Comparison of ENCODE assay signal across 1 cellular context in the genomic region with DNA sequence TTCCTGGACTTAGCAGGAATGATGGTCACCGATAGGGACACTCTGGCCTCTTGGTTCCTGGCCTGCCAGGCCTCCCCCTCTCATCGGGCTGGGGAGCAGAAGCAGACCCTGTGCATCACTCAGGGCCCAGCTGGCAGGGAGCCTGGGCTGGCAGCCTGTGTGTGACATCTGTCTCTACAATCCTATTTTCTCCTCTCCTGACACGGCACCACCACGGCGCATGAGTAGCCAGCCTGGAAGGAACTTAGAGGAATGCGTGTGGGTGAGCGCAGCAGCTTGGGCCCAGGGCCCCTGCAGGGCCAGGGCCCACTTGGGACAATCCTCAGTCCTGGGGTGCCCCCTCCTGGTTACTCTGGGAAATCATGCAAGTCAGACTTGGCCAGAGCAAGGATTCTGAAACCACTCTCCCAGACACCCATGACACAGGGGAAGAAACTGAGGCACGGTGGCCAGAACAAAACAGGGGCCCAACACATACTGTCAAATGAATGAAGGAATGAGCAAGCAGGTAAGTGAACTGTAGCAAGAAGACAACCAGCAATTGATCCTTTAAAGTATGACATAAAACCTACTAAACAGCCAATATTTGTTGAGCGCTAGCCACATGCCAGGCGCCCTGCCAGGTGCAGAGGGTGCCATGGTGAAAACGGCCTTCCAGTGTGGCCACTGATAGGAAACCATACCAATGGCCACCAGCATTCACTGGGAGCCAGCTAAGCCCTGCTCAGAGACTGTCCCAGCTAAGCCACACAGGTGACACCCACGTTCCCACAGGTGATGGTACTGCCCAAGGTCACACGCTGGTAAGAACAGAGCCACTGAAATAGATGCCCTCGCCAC.
TF ChIP-seq lines count a peak whose summit lies in the region.

No MANE protein-coding gene starts in this region.

TF ChIP-seq in K562, 482 proteins besides CTCF, POLR2A, EP300 and RAD21 (continued from another document and continues in another):
- TF ChIP-seq, protein P1, sequence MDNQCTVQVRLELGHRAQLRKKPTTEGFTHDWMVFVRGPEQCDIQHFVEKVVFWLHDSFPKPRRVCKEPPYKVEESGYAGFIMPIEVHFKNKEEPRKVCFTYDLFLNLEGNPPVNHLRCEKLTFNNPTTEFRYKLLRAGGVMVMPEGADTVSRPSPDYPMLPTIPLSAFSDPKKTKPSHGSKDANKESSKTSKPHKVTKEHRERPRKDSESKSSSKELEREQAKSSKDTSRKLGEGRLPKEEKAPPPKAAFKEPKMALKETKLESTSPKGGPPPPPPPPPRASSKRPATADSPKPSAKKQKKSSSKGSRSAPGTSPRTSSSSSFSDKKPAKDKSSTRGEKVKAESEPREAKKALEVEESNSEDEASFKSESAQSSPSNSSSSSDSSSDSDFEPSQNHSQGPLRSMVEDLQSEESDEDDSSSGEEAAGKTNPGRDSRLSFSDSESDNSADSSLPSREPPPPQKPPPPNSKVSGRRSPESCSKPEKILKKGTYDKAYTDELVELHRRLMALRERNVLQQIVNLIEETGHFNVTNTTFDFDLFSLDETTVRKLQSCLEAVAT (IDR thresholded peaks at IDR 0.05): no peak
- TF ChIP-seq ZNF253 (CRISPR knock-in tag; conservative IDR thresholded peaks at IDR 0.05) (no peak), ZNF224 (CRISPR knock-in tag; IDR thresholded peaks at IDR 0.05) (no peak), TCFL5 (CRISPR knock-in tag; conservative IDR thresholded peaks at IDR 0.05) (no peak), LARP7 (IDR thresholded peaks at IDR 0.05) (no peak), HDAC2 (IDR thresholded peaks at IDR 0.05) (no peak), EZH2 (IDR thresholded peaks at IDR 0.05; ENCODE audit: borderline replicate concordance, low read depth, low read length) (no peak), NR3C1 (CRISPR knock-in tag; IDR thresholded peaks at IDR 0.05) (no peak), SP1 (CRISPR knock-in tag; IDR thresholded peaks at IDR 0.05) (no peak), ZNF592 (IDR thresholded peaks at IDR 0.05) (no peak), TCF7 (IDR thresholded peaks at IDR 0.05; ENCODE audit: borderline replicate concordance) (no peak), TAF7 (tag; IDR thresholded peaks at IDR 0.05) (no peak), PHB (CRISPR knock-in tag; IDR thresholded peaks at IDR 0.05) (no peak), KLF1 (tag; IDR thresholded peaks at IDR 0.05) (no peak), CEBPZ (IDR thresholded peaks at IDR 0.05; ENCODE audit: borderline replicate concordance, low read depth, low read length) (peak; percentile 11; the same call in 1 of the 2 replicates), ZNF740 (CRISPR knock-in tag; IDR thresholded peaks at IDR 0.05) (no peak), ZNF740 (tag; IDR thresholded peaks at IDR 0.05) (no peak), ZNF232 (CRISPR knock-in tag; IDR thresholded peaks at IDR 0.05) (no peak), ZNF449 (CRISPR knock-in tag; IDR thresholded peaks at IDR 0.05) (no peak), NEUROD1 (IDR thresholded peaks at IDR 0.05; ENCODE audit: borderline replicate concordance, low read depth, low read length, partially characterized antibody) (peak; percentile 26), GTF2F1 (IDR thresholded peaks at IDR 0.05; ENCODE audit: low read depth, low read length) (peak; percentile 94), DACH1 (IDR thresholded peaks at IDR 0.05; ENCODE audit: partially characterized antibody) (no peak), TAF1 (IDR thresholded peaks at IDR 0.05; ENCODE audit: control insufficient read depth, extremely low read depth, insufficient read depth, low read length, severe bottlenecking) (no peak), PURB (CRISPR knock-in tag; IDR thresholded peaks at IDR 0.05; ENCODE audit: low read depth) (no peak), RBM15 (IDR thresholded peaks at IDR 0.05; ENCODE audit: insufficient read depth, low read length) (no peak), KDM1A (IDR thresholded peaks at IDR 0.05) (no peak), PRPF4 (IDR thresholded peaks at IDR 0.05; ENCODE audit: insufficient read depth, low read depth, low read length, poor library complexity, severe bottlenecking) (no peak)
- TF ChIP-seq, protein P2, sequence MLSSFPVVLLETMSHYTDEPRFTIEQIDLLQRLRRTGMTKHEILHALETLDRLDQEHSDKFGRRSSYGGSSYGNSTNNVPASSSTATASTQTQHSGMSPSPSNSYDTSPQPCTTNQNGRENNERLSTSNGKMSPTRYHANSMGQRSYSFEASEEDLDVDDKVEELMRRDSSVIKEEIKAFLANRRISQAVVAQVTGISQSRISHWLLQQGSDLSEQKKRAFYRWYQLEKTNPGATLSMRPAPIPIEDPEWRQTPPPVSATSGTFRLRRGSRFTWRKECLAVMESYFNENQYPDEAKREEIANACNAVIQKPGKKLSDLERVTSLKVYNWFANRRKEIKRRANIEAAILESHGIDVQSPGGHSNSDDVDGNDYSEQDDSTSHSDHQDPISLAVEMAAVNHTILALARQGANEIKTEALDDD (IDR thresholded peaks at IDR 0.05): no peak
- TF ChIP-seq, protein P3, sequence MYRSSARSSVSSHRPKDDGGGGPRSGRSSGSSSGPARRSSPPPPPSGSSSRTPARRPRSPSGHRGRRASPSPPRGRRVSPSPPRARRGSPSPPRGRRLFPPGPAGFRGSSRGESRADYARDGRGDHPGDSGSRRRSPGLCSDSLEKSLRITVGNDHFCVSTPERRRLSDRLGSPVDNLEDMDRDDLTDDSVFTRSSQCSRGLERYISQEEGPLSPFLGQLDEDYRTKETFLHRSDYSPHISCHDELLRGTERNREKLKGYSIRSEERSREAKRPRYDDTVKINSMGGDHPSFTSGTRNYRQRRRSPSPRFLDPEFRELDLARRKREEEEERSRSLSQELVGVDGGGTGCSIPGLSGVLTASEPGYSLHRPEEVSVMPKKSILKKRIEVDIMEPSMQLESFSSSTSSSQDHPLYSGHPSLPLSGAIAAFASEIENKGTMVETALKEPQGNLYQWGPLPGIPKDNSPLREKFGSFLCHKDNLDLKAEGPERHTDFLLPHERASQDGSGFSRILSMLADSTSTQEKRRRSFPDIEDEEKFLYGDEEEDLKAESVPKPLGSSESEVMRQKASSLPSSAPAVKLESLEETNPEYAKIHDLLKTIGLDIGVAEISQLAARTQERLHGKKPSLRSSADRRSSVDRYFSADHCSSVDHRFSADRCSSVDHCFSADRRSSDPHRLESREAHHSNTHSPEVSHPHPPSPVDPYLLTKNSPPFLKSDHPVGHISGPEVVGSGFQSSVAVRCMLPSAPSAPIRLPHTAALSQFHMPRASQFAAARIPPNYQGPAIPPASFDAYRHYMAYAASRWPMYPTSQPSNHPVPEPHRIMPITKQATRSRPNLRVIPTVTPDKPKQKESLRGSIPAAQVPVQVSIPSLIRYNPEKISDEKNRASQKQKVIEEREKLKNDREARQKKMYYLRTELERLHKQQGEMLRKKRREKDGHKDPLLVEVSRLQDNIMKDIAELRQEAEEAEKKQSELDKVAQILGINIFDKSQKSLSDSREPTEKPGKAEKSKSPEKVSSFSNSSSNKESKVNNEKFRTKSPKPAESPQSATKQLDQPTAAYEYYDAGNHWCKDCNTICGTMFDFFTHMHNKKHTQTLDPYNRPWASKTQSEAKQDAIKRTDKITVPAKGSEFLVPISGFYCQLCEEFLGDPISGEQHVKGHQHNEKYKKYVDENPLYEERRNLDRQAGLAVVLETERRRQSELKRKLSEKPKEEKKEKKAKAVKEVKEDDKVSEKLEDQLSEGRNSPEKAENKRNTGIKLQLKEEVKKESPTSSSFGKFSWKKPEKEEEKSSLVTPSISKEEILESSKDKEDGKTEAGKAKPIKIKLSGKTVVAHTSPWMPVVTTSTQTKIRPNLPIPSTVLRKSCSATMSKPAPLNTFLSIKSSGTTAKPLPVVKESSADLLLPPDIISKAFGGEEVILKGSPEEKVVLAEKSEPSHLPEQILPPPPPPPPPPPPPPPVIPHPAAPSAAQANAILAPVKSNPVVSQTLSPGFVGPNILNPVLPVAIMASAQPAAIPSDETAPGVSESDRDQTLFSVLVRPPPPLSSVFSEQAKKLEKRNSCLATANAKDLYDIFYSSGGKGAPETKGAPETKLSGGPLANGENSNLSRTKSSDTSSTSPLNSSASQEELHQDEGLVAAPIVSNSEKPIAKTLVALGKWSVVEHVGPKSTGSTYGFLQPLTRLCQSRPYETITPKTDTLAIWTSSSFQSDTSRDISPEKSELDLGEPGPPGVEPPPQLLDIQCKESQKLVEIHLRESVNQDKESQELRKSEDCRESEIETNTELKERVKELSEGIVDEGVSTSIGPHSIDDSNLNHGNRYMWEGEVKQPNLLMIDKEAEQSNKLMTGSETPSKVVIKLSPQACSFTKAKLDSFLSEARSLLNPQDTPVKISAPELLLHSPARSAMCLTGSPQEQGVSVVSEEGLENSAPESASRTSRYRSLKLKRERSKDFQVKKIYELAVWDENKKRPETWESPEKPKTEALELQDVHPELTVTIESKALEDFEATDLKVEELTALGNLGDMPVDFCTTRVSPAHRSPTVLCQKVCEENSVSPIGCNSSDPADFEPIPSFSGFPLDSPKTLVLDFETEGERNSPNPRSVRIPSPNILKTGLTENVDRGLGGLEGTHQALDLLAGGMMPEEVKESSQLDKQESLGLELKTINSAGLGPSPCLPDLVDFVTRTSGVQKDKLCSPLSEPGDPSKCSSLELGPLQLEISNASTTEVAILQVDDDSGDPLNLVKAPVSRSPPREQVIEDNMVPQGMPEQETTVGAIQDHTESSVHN (IDR thresholded peaks at IDR 0.05; ENCODE audit: borderline replicate concordance in 1 of 2, low read depth in 1 of 2): no peak
